Comparison of ENCODE assay signal across 17 cellular contexts in genomic region chr3:165696496-165696895, GRCh38.
A peak's percentile ranks its signal among the peaks of the same experiment; 100 is the strongest.
DNase-seq lines count a peak whose midpoint lies in the region; ATAC-seq, FAIRE-seq and TF ChIP-seq lines count a peak whose summit lies in the region.
"Had no signal": no experiment of that assay in that cellular context is flagged by ENCODE, and none has a peak within 500 bp of the region (broad histone marks: within the 10 kb centered on the region; RNA-seq: fewer than 3 reads in every experiment).

No MANE protein-coding gene starts in this region.

- no TSS peak for BruUV-seq in GM12878 (replicated peaks; lab: Mats Ljungman, UMichigan)

- no peaks in the 10 kb centered on the region for H3K9me1 ChIP-seq in keratinocyte (ENCODE audit: control insufficient read depth, extremely low read depth, insufficient read depth, low read length)

- FAIRE-seq in GM12878 (lab: Jason Lieb, UNC) = no peak
- peak; percentile 58 for FAIRE-seq in keratinocyte (lab: Jason Lieb, UNC)
- FAIRE-seq: G401.6 had no signal

- no peak overlapping the region for H3K27ac ChIP-seq in GM12878 (ENCODE audit: control insufficient read depth, insufficient read depth)
- H3K27ac ChIP-seq in keratinocyte (ENCODE audit: control insufficient read depth, insufficient read depth, low read length) = no peak overlapping the region
- H3K27ac ChIP-seq: 22Rv1, HL-60 had no signal

- no peaks in the 10 kb centered on the region for H3K79me2 ChIP-seq in GM12878 (ENCODE audit: control insufficient read depth, insufficient read depth, low read length)
- H3K79me2 ChIP-seq in keratinocyte (ENCODE audit: control insufficient read depth, insufficient read depth, low read length) = no peaks in the 10 kb centered on the region

- H3K4me2 ChIP-seq in GM12878 (ENCODE audit: control insufficient read depth, insufficient read depth) (no peak overlapping the region), keratinocyte (ENCODE audit: control insufficient read depth, extremely low read depth, insufficient read depth, low read depth, low read length) (no peak overlapping the region)

- H3K9ac ChIP-seq in GM12878 (ENCODE audit: control insufficient read depth, insufficient read depth, low read length) (no peak overlapping the region), keratinocyte (ENCODE audit: control insufficient read depth, extremely low read depth, insufficient read depth, low read length) (no peak overlapping the region)

- WGBS in GM12878 (ENCODE audit: insufficient coverage, insufficient replicate concordance, low lambda C conversion rate, missing lambda C conversion rate) = 45% methylated on average over 1 of the region's 1 CpG

- H3K27me3 ChIP-seq in GM12878 (replicated peaks in 1 of 2; ENCODE audit: control insufficient read depth in 2 of 2, insufficient read depth in 2 of 2, low read length in 1 of 2) (no peaks in the 10 kb centered on the region), keratinocyte (ENCODE audit: control insufficient read depth, extremely low read depth, insufficient read depth, low read length) (no peaks in the 10 kb centered on the region)

- intact Hi-C loops in GM12878 (cut with micrococcal nuclease; ENCODE audit: unreplicated experiment) = no loop called here

- TF ChIP-seq CTCF in GM12878 (IDR thresholded peaks at IDR 0.05 in 2 of 3, conservative IDR thresholded peaks at IDR 0.05 in 1 of 3; ENCODE audit: control insufficient read depth in 2 of 3, extremely low read depth in 1 of 3, insufficient read depth in 1 of 3, low read depth in 3 of 3, low read length in 3 of 3) (no peak), keratinocyte (optimal IDR thresholded peaks at IDR 0.05 in 1 of 3, IDR thresholded peaks at IDR 0.05 in 1 of 3, conservative IDR thresholded peaks at IDR 0.05 in 1 of 3; ENCODE audit: extremely low read depth in 1 of 3, insufficient read depth in 2 of 3, low read length in 3 of 3) (no peak)

- TF ChIP-seq RAD21 in GM12878 (IDR thresholded peaks at IDR 0.05; ENCODE audit: insufficient read depth, low read depth, low read length) = no peak

- no peak for TF ChIP-seq POLR2A in GM12878 (IDR thresholded peaks at IDR 0.05; ENCODE audit: low read depth, low read length)

- no peaks in the 10 kb centered on the region for H3K9me3 ChIP-seq in GM12878 (replicated peaks; ENCODE audit: control insufficient read depth, insufficient read depth, low read length)
- no peaks in the 10 kb centered on the region for H3K9me3 ChIP-seq in keratinocyte (ENCODE audit: control insufficient read depth, low read depth, low read length)

- POLR2A ChIA-PET in GM12878 (lab: Charles Lee) = no interaction called here

- H4K20me1 ChIP-seq in GM12878 (ENCODE audit: control insufficient read depth, insufficient read depth) (no peaks in the 10 kb centered on the region), keratinocyte (ENCODE audit: control insufficient read depth, extremely low read depth, insufficient read depth, low read length) (no peaks in the 10 kb centered on the region)

- H3K4me3 ChIP-seq in GM12878 (no peak overlapping the region), keratinocyte (ENCODE audit: control insufficient read depth in 2 of 3, extremely low read depth in 1 of 3, insufficient read depth in 2 of 3, low read depth in 1 of 3, low read length in 3 of 3) (no peak overlapping the region)

- H3K4me1 ChIP-seq in GM12878 (ENCODE audit: control insufficient read depth, insufficient read depth, low read length) (no peaks in the 10 kb centered on the region), keratinocyte (ENCODE audit: control insufficient read depth, extremely low read depth, insufficient read depth, low read length) (no peaks in the 10 kb centered on the region)

- H3K36me3 ChIP-seq in GM12878 (ENCODE audit: control insufficient read depth in 2 of 2, insufficient read depth in 2 of 2, low read length in 1 of 2) = no peaks in the 10 kb centered on the region
- H3K36me3 ChIP-seq in keratinocyte (ENCODE audit: control insufficient read depth in 2 of 2, extremely low read depth in 1 of 2, insufficient read depth in 2 of 2, low read length in 2 of 2) = no peaks in the 10 kb centered on the region

- DNase-seq in ELR (ENCODE audit: low read depth) = peak; percentile 42
- peak; percentile 24 for DNase-seq in HT1080 (ENCODE audit: low read depth)
- no peak for DNase-seq in GM12878 (ENCODE audit: low read depth, low spot score)
- DNase-seq in keratinocyte (ENCODE audit: low read depth, low spot score) = no peak
- no peak for DNase-seq in SHP77 treated with DMSO at 0.1 percent for 48 hours (lab: John Stamatoyannopoulos, UW)
- DNase-seq in NCI-H2196 treated with DMSO at 0.1 percent for 48 hours (lab: John Stamatoyannopoulos, UW; ENCODE audit: unreplicated experiment) = no peak
- DNase-seq: CD8-positive, alpha-beta memory T cell; DMS 273 treated with DMSO at 0.1 percent for 48 hours; DMS79; HCEC 1CT; HFFc6; IMR-90; KBM-7 had no signal

- RAD21 ChIA-PET in GM12878 (lab: Charles Lee; ENCODE audit: unreplicated experiment) = interaction anchor here (0.7 to 3.0 kb wide), 2 partner anchors 9 to 12 kb away, joined by 3 to 12 read pairs; no protein-coding TSS in a partner anchor

- no peak for TF ChIP-seq EP300 in GM12878 (IDR thresholded peaks at IDR 0.05; ENCODE audit: borderline replicate concordance in 1 of 2, control insufficient read depth in 1 of 2, low read depth in 2 of 2, low read length in 2 of 2)

- CTCF ChIA-PET in GM12878 (lab: Yijun Ruan, JAX) = interaction anchor here (0.6 to 1.6 kb wide), 6 partner anchors 9 to 150 kb away, joined by 3 to 5 read pairs (median 3); no protein-coding TSS in a partner anchor

- ATAC-seq in GM12878 (peak; percentile 86), HG02571 (IDR thresholded peaks at IDR 0.05; ENCODE audit: unreplicated experiment) (no peak)

- dilution Hi-C loops in keratinocyte (cut with MboI; ENCODE audit: extremely low pct_ligation_motif_present, low sequenced_read_pairs) = no loop called here

- in situ Hi-C loops in GM12878 (cut with MboI) = no loop called here

- no peak overlapping the region for H2AFZ ChIP-seq in GM12878 (ENCODE audit: control insufficient read depth, low read depth, low read length)
- H2AFZ ChIP-seq in keratinocyte (ENCODE audit: control insufficient read depth, low read length) = no peak overlapping the region

- SMC1A ChIA-PET in GM12878 (lab: Charles Lee; ENCODE audit: uncharacterized antibody, unreplicated experiment) = interaction anchor here (0.9 to 3.0 kb wide), 12 partner anchors 9 to 253 kb away, joined by 3 to 7 read pairs (median 3); no protein-coding TSS in a partner anchor

TF ChIP-seq in GM12878, 131 proteins besides CTCF, POLR2A, EP300 and RAD21:
- TF ChIP-seq ZNF217 (IDR thresholded peaks at IDR 0.05) = 0 out of 2 replicates have a peak, but pooled peaks have one; percentile 21
- no peak for TF ChIP-seq CHD4 (IDR thresholded peaks at IDR 0.05)
- no peak for TF ChIP-seq RBBP5 (conservative IDR thresholded peaks at IDR 0.05)
- no peak for TF ChIP-seq FOS (IDR thresholded peaks at IDR 0.05; ENCODE audit: borderline replicate concordance, extremely low read depth, insufficient read length)
TF ChIP-seq in GM12878: peak in this region for 1.

Comparison
In these comparisons a context has a peak if more than half of its experiments do, and no peak if none do; other contexts are left out.
1. DNase-seq: peak in ELR (single experiment) and HT1080 (single experiment); none in GM12878 (single experiment), keratinocyte (single experiment), SHP77 treated with DMSO at 0.1 percent for 48 hours (single experiment) and NCI-H2196 treated with DMSO at 0.1 percent for 48 hours (single experiment).